In genomic region chr5:133396187-133396621, GRCh38 we compare ENCODE assay signal across 20 cellular contexts.
DNase-seq lines count a peak whose midpoint lies in the region; ATAC-seq and TF ChIP-seq lines count a peak whose summit lies in the region.
"Had no signal": no experiment of that assay in that cellular context is flagged by ENCODE, and none has a peak within 500 bp of the region (broad histone marks: within the 10 kb centered on the region; RNA-seq: fewer than 3 reads in every experiment).

No MANE protein-coding gene starts in this region.

- H3K27me3 ChIP-seq in BLaER1 (no peaks in the 10 kb centered on the region), smooth muscle cell (ENCODE audit: low read depth) (no peaks in the 10 kb centered on the region)
- H3K27me3 ChIP-seq: upper lobe of right lung had no signal

- peaks cover 70% of the 10 kb centered on the region for H3K4me1 ChIP-seq in BLaER1
- no peaks in the 10 kb centered on the region for H3K4me1 ChIP-seq in HEK293 (ENCODE audit: control insufficient read depth, insufficient read depth, low read length)
- peaks cover 13% of the 10 kb centered on the region for H3K4me1 ChIP-seq in smooth muscle cell (ENCODE audit: low read depth)
- H3K4me1 ChIP-seq: upper lobe of right lung had no signal

- no peak for TF ChIP-seq CTCF in HEK293 (tag by site-specific recombination; IDR thresholded peaks at IDR 0.05)
- TF ChIP-seq CTCF in nephron (IDR thresholded peaks at IDR 0.05; ENCODE audit: unreplicated experiment in 3 of 3), result no peak
- TF ChIP-seq CTCF in smooth muscle cell (IDR thresholded peaks at IDR 0.05; ENCODE audit: borderline replicate concordance, insufficient read depth, poor library complexity, severe bottlenecking), result no peak

- peaks cover 14% of the 10 kb centered on the region for H3K27me3 Mint-ChIP-seq in nephron (ENCODE audit: low read depth)

- 76% methylated on average over 6 of the region's 6 CpGs for WGBS in smooth muscle cell (ENCODE audit: low lambda C conversion rate)

- no peak overlapping the region for H2AFZ ChIP-seq in smooth muscle cell (ENCODE audit: low read depth)

- H3K9me3 Mint-ChIP-seq in nephron, result peaks cover 3% of the 10 kb centered on the region

- POLR2A ChIA-PET in HEK293 (lab: Yijun Ruan, JAX), result no interaction called here

- H3K4me2 ChIP-seq in BLaER1 (peak overlapping the region; percentile 62), smooth muscle cell (no peak overlapping the region)

- H3K27ac ChIP-seq in BLaER1 (0 out of 2 replicates have a peak overlapping the region, but pooled peaks have one; percentile 1), HEK293 (ENCODE audit: extremely low read depth, low read depth, low read length) (no peak overlapping the region), smooth muscle cell (ENCODE audit: low read depth) (no peak overlapping the region)
- H3K27ac ChIP-seq: upper lobe of right lung had no signal

- H3K9me3 ChIP-seq in BLaER1 (peaks cover 7% of the 10 kb centered on the region), HEK293 (ENCODE audit: control insufficient read depth, insufficient read depth, low read depth, low read length) (no peaks in the 10 kb centered on the region), smooth muscle cell (replicated peaks; ENCODE audit: low read depth) (no peaks in the 10 kb centered on the region)
- H3K9me3 ChIP-seq: upper lobe of right lung had no signal

- no peaks in the 10 kb centered on the region for H3K79me2 ChIP-seq in smooth muscle cell (ENCODE audit: low read depth)

- CTCF ChIA-PET in HEK293 (lab: Yijun Ruan, JAX), result interaction anchor here (0.6 to 3.3 kb wide), 5 partner anchors 28 to 608 kb away, joined by 3 to 15 read pairs (median 4); no protein-coding TSS in a partner anchor

- DNase-seq in ecto neural progenitor cell (ENCODE audit: low spot score) (peak; percentile 69), AG20443 (ENCODE audit: low spot score) (no peak), smooth muscle cell (lab: John Stamatoyannopoulos, UW; ENCODE audit: unreplicated experiment) (no peak)
- DNase-seq: activated gamma-delta T cell treated with Interleukin-2 at 50 U/mL for 16 hours; aorta; effector memory CD8-positive, alpha-beta T cell; Kasumi-1; NCI-H1092 treated with DMSO at 0.1 percent for 48 hours; NCI-H526 treated with DMSO at 0.1 percent for 48 hours; nephron progenitor cell; PC-3; SIG-M5; stimulated activated naive CD4-positive, alpha-beta T cell; T-helper 17 cell; upper lobe of right lung had no signal

- peak overlapping the region in 1 of 3 experiments; percentile 32 for H3K4me3 Mint-ChIP-seq in nephron
- H3K4me3 Mint-ChIP-seq: effector memory CD8-positive, alpha-beta T cell; nephron progenitor cell; T-helper 17 cell had no signal

- H3K27ac Mint-ChIP-seq in nephron, result peak overlapping the region; percentile 6 to 66 (median 29)
- H3K27ac Mint-ChIP-seq: T-helper 17 cell had no signal

- H3K36me3 ChIP-seq in BLaER1, result no peaks in the 10 kb centered on the region
- no peaks in the 10 kb centered on the region for H3K36me3 ChIP-seq in HEK293 (ENCODE audit: control insufficient read depth in 2 of 2, insufficient read depth in 1 of 2, low read length in 2 of 2)
- H3K36me3 ChIP-seq in smooth muscle cell (ENCODE audit: low read depth), result no peaks in the 10 kb centered on the region
- H3K36me3 ChIP-seq: upper lobe of right lung had no signal

- no peaks in the 10 kb centered on the region for H3F3A ChIP-seq in smooth muscle cell (ENCODE audit: low read depth)

- H3K36me3 Mint-ChIP-seq in nephron (ENCODE audit: low read depth), result no peaks in the 10 kb centered on the region

- no peak overlapping the region for H3K9ac ChIP-seq in BLaER1
- no peak overlapping the region for H3K9ac ChIP-seq in smooth muscle cell (ENCODE audit: low read depth)

- H3K4me3 ChIP-seq in BLaER1 (no peak overlapping the region), HEK293 (ENCODE audit: low read depth, low read length) (no peak overlapping the region), smooth muscle cell (no peak overlapping the region)
- H3K4me3 ChIP-seq: upper lobe of right lung had no signal

- ATAC-seq in GM18858 (IDR thresholded peaks at IDR 0.05; ENCODE audit: unreplicated experiment) (no peak), HG02678 (IDR thresholded peaks at IDR 0.05; ENCODE audit: unreplicated experiment) (no peak)
- ATAC-seq: effector memory CD8-positive, alpha-beta T cell; PC-3; upper lobe of right lung had no signal

- H3K4me1 Mint-ChIP-seq in nephron, result peaks cover 35% of the 10 kb centered on the region

- no peaks in the 10 kb centered on the region for H4K20me1 ChIP-seq in BLaER1
- H4K20me1 ChIP-seq in smooth muscle cell (ENCODE audit: low read depth), result no peaks in the 10 kb centered on the region

TF ChIP-seq in HEK293, 187 proteins besides CTCF, POLR2A, EP300 and RAD21:
- TF ChIP-seq ZIC2 (tag by site-specific recombination; IDR thresholded peaks at IDR 0.05) (peak; percentile 35; the same call in 1 of the 2 replicates), ZNF473 (tag by site-specific recombination; IDR thresholded peaks at IDR 0.05) (no peak), ZNF768 (tag by site-specific recombination; IDR thresholded peaks at IDR 0.05) (no peak), ZNF501 (tag by site-specific recombination; IDR thresholded peaks at IDR 0.05) (no peak), REPIN1 (tag by site-specific recombination; IDR thresholded peaks at IDR 0.05; ENCODE audit: low read depth) (no peak), ZNF560 (tag by site-specific recombination; IDR thresholded peaks at IDR 0.05; ENCODE audit: borderline replicate concordance) (no peak)
